ENCODE assay signal across 9 cellular contexts in the genomic region with DNA sequence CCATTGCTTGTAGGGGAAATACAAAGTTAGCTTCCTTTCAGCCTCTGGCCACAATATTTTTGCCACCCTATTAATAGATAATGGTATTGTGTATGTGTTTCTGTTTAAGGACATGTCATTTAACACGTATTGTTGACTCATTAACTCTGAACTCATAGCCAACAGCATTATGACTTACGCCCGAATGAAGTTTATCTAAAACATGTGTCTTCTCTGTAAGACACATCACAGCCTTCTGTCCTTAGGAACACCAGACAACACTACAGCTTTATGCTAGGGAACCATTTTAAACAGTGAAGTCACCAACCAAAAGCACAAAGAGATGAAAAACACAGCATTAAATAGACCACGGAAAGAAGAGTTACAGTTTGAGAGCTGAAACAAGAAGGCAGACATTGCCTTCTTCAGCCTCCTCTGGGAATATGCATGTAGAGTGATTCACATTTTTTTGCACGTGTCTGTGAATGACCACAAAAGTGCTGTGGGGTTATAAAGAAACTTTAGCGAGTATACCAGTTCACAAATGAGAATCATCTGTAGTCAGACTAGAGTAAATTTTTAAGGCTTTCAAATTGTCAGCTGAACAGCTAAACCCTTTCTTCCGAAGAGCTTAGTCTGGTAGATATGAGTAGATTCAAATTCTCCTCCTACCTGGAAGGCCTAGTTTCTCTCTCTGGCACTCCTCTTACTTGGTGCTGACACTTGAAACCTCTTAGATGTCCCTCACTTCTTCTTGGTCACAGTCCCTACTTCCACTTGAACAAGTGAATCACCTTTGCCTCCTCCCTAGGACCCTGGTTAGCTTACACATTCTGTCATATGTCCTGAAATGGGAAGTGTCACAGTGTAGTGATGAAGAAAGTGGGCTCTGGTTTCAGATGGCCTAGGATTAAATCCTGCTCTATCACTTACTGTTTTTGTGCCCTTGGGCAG. TPM values are rescaled to one million over a fixed set of nuclear protein-coding genes. Genes with fewer than 3 reads are reported as not detected.
A peak's percentile ranks its signal among the peaks of the same experiment; 100 is the strongest.
DNase-seq lines count a peak whose midpoint lies in the region; ATAC-seq lines count a peak whose summit lies in the region.
"Had no signal": no experiment of that assay in that cellular context is flagged by ENCODE, and none has a peak within 500 bp of the region (broad histone marks: within the 10 kb centered on the region; RNA-seq: fewer than 3 reads in every experiment).

No MANE protein-coding gene starts in this region.

- no peaks in the 10 kb centered on the region for H3K36me3 ChIP-seq in aorta (ENCODE audit: control insufficient read depth in 1 of 2, insufficient read depth in 2 of 2, low read length in 1 of 2)

- no peaks in the 10 kb centered on the region for H3K4me1 ChIP-seq in aorta (ENCODE audit: control insufficient read depth in 1 of 2, insufficient read depth in 2 of 2, low read length in 2 of 2)

- H3K27me3 ChIP-seq in aorta (ENCODE audit: control insufficient read depth in 1 of 2, insufficient read depth in 2 of 2, low read length in 1 of 2): no peaks in the 10 kb centered on the region

- peaks cover 2% of the 10 kb centered on the region for H3K9me3 ChIP-seq in aorta (ENCODE audit: control insufficient read depth, low read length)

- intact Hi-C loops in aorta (cut with DNase I): no loop called here

- WGBS in aorta, 2 donors: 75 to 79% methylated on average over 7 of the region's 7 CpGs

- H3K27ac ChIP-seq in aorta (ENCODE audit: low read depth in 1 of 2, low read length in 2 of 2): no peak overlapping the region

- no peak overlapping the region for H3K4me3 ChIP-seq in aorta (ENCODE audit: low read length in 2 of 2)

- ATAC-seq in GM19468 (IDR thresholded peaks at IDR 0.05; ENCODE audit: extremely low read depth, unreplicated experiment) (peak; percentile 48), HG03457 (IDR thresholded peaks at IDR 0.05; ENCODE audit: unreplicated experiment) (peak; percentile 74), aorta (ENCODE audit: low FRiP score) (no peak)

- DNase-seq in EH (ENCODE audit: low read depth): peak; percentile 31
- peak; percentile 44 for DNase-seq in fibroblast of gingiva (ENCODE audit: low read depth)
- no peak for DNase-seq in NCI-H1092 treated with DMSO at 0.1 percent for 48 hours (lab: John Stamatoyannopoulos, UW)
- no peak for DNase-seq in GOT3 (lab: John Stamatoyannopoulos, UW)
- no peak for DNase-seq in D341Med (ENCODE audit: low spot score)
- DNase-seq in aorta: no peak
- DNase-seq: stimulated activated CD4-positive, alpha-beta T cell treated with anti-CD3 and anti-CD28 coated beads, Interleukin-12 subunit alpha, Interleukin-12 subunit beta, amount 100 ng/mL, for 4 hours had no signal

RNA-seq across cellular contexts. Expression of gene MCTP2, which starts 32.2 kb away (rescaled TPM):
- 1 to 10 TPM; 7.7 to 9.6 TPM for total RNA-seq in aorta
- under 1 TPM; 0.13 to 0.88 TPM for polyA plus RNA-seq in aorta

Comparison
In these comparisons a context has a peak if more than half of its experiments do, and no peak if none do; other contexts are left out.
1. DNase-seq: peak in EH (single experiment) and fibroblast of gingiva (single experiment); none in NCI-H1092 treated with DMSO at 0.1 percent for 48 hours (single experiment), GOT3 (single experiment), D341Med (single experiment) and aorta (0 of 2).